ENCODE assay signal across 14 cellular contexts in genomic region chr20:6819599-6819998, GRCh38. TPM values are rescaled to one million over a fixed set of nuclear protein-coding genes. Genes with fewer than 3 reads are reported as not detected.
DNase-seq lines count a peak whose midpoint lies in the region; ATAC-seq, FAIRE-seq and TF ChIP-seq lines count a peak whose summit lies in the region.
"Had no signal": no experiment of that assay in that cellular context is flagged by ENCODE, and none has a peak within 500 bp of the region (broad histone marks: within the 10 kb centered on the region; RNA-seq: fewer than 3 reads in every experiment).

No MANE protein-coding gene starts in this region.

- no peaks in the 10 kb centered on the region for H3K27me3 ChIP-seq in IMR-90 (ENCODE audit: control insufficient read depth, insufficient read depth, low read length)
- H3K27me3 ChIP-seq in bronchial epithelial cell (ENCODE audit: control insufficient read depth, insufficient read depth, low read length), result no peaks in the 10 kb centered on the region
- H3K27me3 ChIP-seq in left lung, result peaks cover 0 to 2% of the 10 kb centered on the region in 2 donors
- H3K27me3 ChIP-seq in neuronal stem cell (ENCODE audit: control insufficient read depth in 3 of 3, insufficient read depth in 3 of 3, low read depth in 1 of 3, low read length in 3 of 3), result no peaks in the 10 kb centered on the region

- TF ChIP-seq CTCF in D721Med (IDR thresholded peaks at IDR 0.05; ENCODE audit: insufficient read depth, missing control alignments) (peak; percentile 41), IMR-90 (conservative IDR thresholded peaks at IDR 0.05; ENCODE audit: low read depth, low read length) (peak; percentile 16; the same call in 1 of the 2 replicates), bronchial epithelial cell (IDR thresholded peaks at IDR 0.05; ENCODE audit: insufficient read depth, low read length, severe bottlenecking) (peak; percentile 25), left lung (IDR thresholded peaks at IDR 0.05) (no peak)

- POLR2A ChIA-PET in IMR-90 (lab: Charles Lee; ENCODE audit: unreplicated experiment), result no interaction called here

- no peak overlapping the region for H3K4me2 ChIP-seq in IMR-90 (ENCODE audit: low read depth, low read length)
- H3K4me2 ChIP-seq in neuronal stem cell (ENCODE audit: insufficient read depth, low read length, poor library complexity, severe bottlenecking), result no peak overlapping the region

- no peaks in the 10 kb centered on the region for H3K9me3 ChIP-seq in IMR-90 (ENCODE audit: control insufficient read depth, insufficient read depth, low read length)
- H3K9me3 ChIP-seq in left lung, result no peaks in the 10 kb centered on the region
- no peaks in the 10 kb centered on the region for H3K9me3 ChIP-seq in neuronal stem cell (replicated peaks in 1 of 2; ENCODE audit: control insufficient read depth in 2 of 2, insufficient read depth in 1 of 2, low read depth in 1 of 2, low read length in 2 of 2)

- H3K36me3 ChIP-seq in IMR-90 (ENCODE audit: control insufficient read depth, insufficient read depth, low read length) (no peaks in the 10 kb centered on the region), bronchial epithelial cell (ENCODE audit: control insufficient read depth, insufficient read depth, low read length) (no peaks in the 10 kb centered on the region), left lung (no peaks in the 10 kb centered on the region), neuronal stem cell (replicated peaks in 1 of 2; ENCODE audit: control insufficient read depth in 2 of 2, insufficient read depth in 2 of 2, low read length in 2 of 2) (no peaks in the 10 kb centered on the region)

- in situ Hi-C loops in IMR-90 (cut with MboI; ENCODE audit: low sequenced_read_pairs), result no loop called here

- H3K79me1 ChIP-seq in IMR-90 (ENCODE audit: low read depth in 1 of 2, low read length in 2 of 2), result no peaks in the 10 kb centered on the region
- H3K79me1 ChIP-seq in neuronal stem cell (ENCODE audit: low read depth, low read length), result no peaks in the 10 kb centered on the region

- no peak for ATAC-seq in IMR-90 (ENCODE audit: low read depth)
- ATAC-seq in left lung, result peak; percentile 91
- ATAC-seq in HG02610 (IDR thresholded peaks at IDR 0.05; ENCODE audit: unreplicated experiment), result no peak
- no peak for ATAC-seq in HG03039 (IDR thresholded peaks at IDR 0.05; ENCODE audit: unreplicated experiment)
- ATAC-seq: left ventricle myocardium superior had no signal

- H4K8ac ChIP-seq in IMR-90 (ENCODE audit: low read depth in 2 of 2, low read length in 2 of 2), result no peak overlapping the region
- H4K8ac ChIP-seq in neuronal stem cell (ENCODE audit: low read depth, low read length), result no peak overlapping the region

- H2AFZ ChIP-seq in IMR-90 (replicated peaks; ENCODE audit: low read length, poor library complexity), result no peak overlapping the region
- H2AFZ ChIP-seq in neuronal stem cell (ENCODE audit: low read length), result no peak overlapping the region

- H3K9ac ChIP-seq in IMR-90 (ENCODE audit: low read depth, low read length) (no peak overlapping the region), neuronal stem cell (ENCODE audit: low read depth, low read length, poor library complexity) (no peak overlapping the region)

- CTCF ChIA-PET in IMR-90 (lab: Yijun Ruan, JAX), result no interaction called here

- H2AK5ac ChIP-seq in IMR-90 (ENCODE audit: low read depth, low read length) (no peak overlapping the region), neuronal stem cell (ENCODE audit: low read depth, low read length) (no peak overlapping the region)

- DNase-seq in D721Med (ENCODE audit: insufficient read length, low spot score) (no peak), IMR-90 (no peak), bronchial epithelial cell (ENCODE audit: low read depth) (no peak), left lung (no peak), neuronal stem cell (ENCODE audit: low spot score) (no peak)
- DNase-seq in stimulated activated CD4-positive, alpha-beta T cell treated with anti-CD3 and anti-CD28 coated beads, Interleukin-4, amount 100 ng/mL, for 1 hour, result no peak
- DNase-seq: activated CD4-positive, alpha-beta memory T cell treated with anti-CD3 and anti-CD28 coated beads for 36 hours; DMS79 treated with DMSO at 0.1 percent for 48 hours; left ventricle myocardium superior; NCI-H1417 treated with DMSO at 0.1 percent for 48 hours had no signal

- no peak overlapping the region for H2BK20ac ChIP-seq in IMR-90 (ENCODE audit: low read depth, low read length)

- H3K23ac ChIP-seq in IMR-90 (ENCODE audit: low read depth, low read length) (no peak overlapping the region), neuronal stem cell (ENCODE audit: low read depth, low read length, poor library complexity) (no peak overlapping the region)

- H2BK5ac ChIP-seq in IMR-90 (ENCODE audit: low read depth, low read length, poor library complexity, severe bottlenecking) (no peak overlapping the region), neuronal stem cell (ENCODE audit: low read length) (no peak overlapping the region)

- H2BK12ac ChIP-seq in neuronal stem cell (ENCODE audit: low read length), result no peak overlapping the region

- TF ChIP-seq POLR2A in IMR-90 (IDR thresholded peaks at IDR 0.05; ENCODE audit: low read depth, low read length), result no peak

- no peaks in the 10 kb centered on the region for H3K9me1 ChIP-seq in IMR-90 (ENCODE audit: insufficient read depth, low read length)

- H4K5ac ChIP-seq in IMR-90 (ENCODE audit: low read depth, low read length), result no peak overlapping the region

- H2BK120ac ChIP-seq in IMR-90 (ENCODE audit: low read depth, low read length), result no peak overlapping the region
- H2BK120ac ChIP-seq in neuronal stem cell (ENCODE audit: low read depth, low read length), result no peak overlapping the region

- WGBS in IMR-90 (ENCODE audit: extremely low coverage in 2 of 2, insufficient read length in 1 of 2), 2 experiments, result no CpG with 5 or more reads among the region's 2 CpGs
- no CpG with 5 or more reads among the region's 2 CpGs for WGBS in neuronal stem cell (ENCODE audit: extremely low coverage in 2 of 2, insufficient read length in 2 of 2, insufficient replicate concordance in 1 of 2), 2 donors

- no peak overlapping the region for H3K18ac ChIP-seq in IMR-90 (ENCODE audit: low read depth, low read length)
- H3K18ac ChIP-seq in neuronal stem cell (ENCODE audit: low read length), result no peak overlapping the region

- no TSS peak for BruUV-seq in IMR-90 (replicated peaks; lab: Mats Ljungman, UMichigan)

- no peak overlapping the region for H3K4ac ChIP-seq in IMR-90 (ENCODE audit: low read depth, low read length)
- no peak overlapping the region for H3K4ac ChIP-seq in neuronal stem cell (ENCODE audit: low read length)

- dilution Hi-C loops in IMR-90 (cut with HindIII; ENCODE audit: low sequenced_read_pairs, unreplicated experiment), result no loop called here

- H2BK15ac ChIP-seq in IMR-90 (ENCODE audit: low read depth, low read length) (no peak overlapping the region), neuronal stem cell (ENCODE audit: low read length) (no peak overlapping the region)

- H3K27ac ChIP-seq in IMR-90 (ENCODE audit: insufficient read depth, low read length), result no peak overlapping the region
- H3K27ac ChIP-seq in left lung, result no peak overlapping the region
- no peak overlapping the region for H3K27ac ChIP-seq in neuronal stem cell (replicated peaks; ENCODE audit: low read length)
- H3K27ac ChIP-seq: SK-N-MC had no signal

- H3K14ac ChIP-seq in IMR-90 (replicated peaks; ENCODE audit: low read depth, low read length) (no peak overlapping the region), neuronal stem cell (ENCODE audit: low read length) (no peak overlapping the region)

- H3K4me3 ChIP-seq in IMR-90 (ENCODE audit: insufficient read depth, low read depth, low read length) (no peak overlapping the region), bronchial epithelial cell (ENCODE audit: low read depth, low read length) (no peak overlapping the region), left lung (no peak overlapping the region), neuronal stem cell (ENCODE audit: low read length in 2 of 2) (no peak overlapping the region)
- H3K4me3 ChIP-seq: SK-N-MC had no signal

- TF ChIP-seq RAD21 in IMR-90 (IDR thresholded peaks at IDR 0.05; ENCODE audit: low read length), result no peak

- H3K56ac ChIP-seq in IMR-90 (ENCODE audit: extremely low read depth, insufficient read depth, low read length), result no peak overlapping the region

- no peak overlapping the region for H2AK9ac ChIP-seq in IMR-90 (replicated peaks; ENCODE audit: low read depth, low read length, poor library complexity)

- H4K91ac ChIP-seq in IMR-90 (ENCODE audit: insufficient read depth, low read depth, low read length) (no peak overlapping the region), neuronal stem cell (ENCODE audit: low read depth, low read length, poor library complexity) (no peak overlapping the region)

- intact Hi-C loops in IMR-90 (cut with micrococcal nuclease) (loop anchor here (5.0 kb wide), 1 partner anchor 552 kb away; no protein-coding TSS in a partner anchor), left lung (cut with DNase I) (no loop called here)

- no peaks in the 10 kb centered on the region for H4K20me1 ChIP-seq in IMR-90 (ENCODE audit: insufficient read depth, low read length)

- FAIRE-seq in D721Med (lab: Jason Lieb, UNC), result no peak
- no peak for FAIRE-seq in bronchial epithelial cell (lab: Jason Lieb, UNC)
- FAIRE-seq: endometrium had no signal

- no peaks in the 10 kb centered on the region for H3K4me1 ChIP-seq in IMR-90 (ENCODE audit: control insufficient read depth, insufficient read depth, low read length)
- no peaks in the 10 kb centered on the region for H3K4me1 ChIP-seq in left lung
- no peaks in the 10 kb centered on the region for H3K4me1 ChIP-seq in neuronal stem cell (ENCODE audit: control insufficient read depth in 2 of 2, insufficient read depth in 1 of 2, low read depth in 1 of 2, low read length in 2 of 2)

TF ChIP-seq in IMR-90, 13 proteins besides CTCF, POLR2A, EP300 and RAD21:
- TF ChIP-seq FOS (IDR thresholded peaks at IDR 0.05; ENCODE audit: low read depth, low read length), result no peak
- TF ChIP-seq MAZ (IDR thresholded peaks at IDR 0.05; ENCODE audit: borderline replicate concordance, low read depth, low read length), result no peak
- no peak for TF ChIP-seq CHD1 (IDR thresholded peaks at IDR 0.05; ENCODE audit: low read depth, low read length)
- no peak for TF ChIP-seq BHLHE40 (IDR thresholded peaks at IDR 0.05; ENCODE audit: low read depth, low read length)

RNA-seq across cellular contexts. Expression of gene BMP2, which starts 52.1 kb away (rescaled TPM):
- total RNA-seq in IMR-90 (2012; rRNA removed), result 0.18 and 0.28 TPM in 2 replicates
- polyA plus RNA-seq in IMR-90 (2012; rRNA removed), result 0.21 and 0.29 TPM in 2 replicates
- 0.16 and 0.26 TPM in 2 replicates for polyA plus RNA-seq in IMR-90 (2012; cell fraction: cytosol; rRNA removed)
- polyA plus RNA-seq in IMR-90 (2012; cell fraction: nucleus; rRNA removed; ENCODE audit: low replicate concordance), result 0.18 and 0.33 TPM in 2 replicates
- total RNA-seq in bronchial epithelial cell, result 6.1 and 9.0 TPM in 2 replicates
- 10 to 100 TPM; 15.1 to 38.9 TPM for total RNA-seq in left lung
- polyA plus RNA-seq in neuronal stem cell (2013, experiment 1 of 2), result 5.5 TPM
- polyA plus RNA-seq in neuronal stem cell (2013, experiment 2 of 2), result 5.7 TPM
- total RNA-seq: activated CD4-positive, alpha-beta memory T cell treated with anti-CD3 and anti-CD28 coated beads for 36 hours had no signal

Comparison
In these comparisons a context has a peak if more than half of its experiments do, and no peak if none do; other contexts are left out.
1. CTCF ChIP-seq: peak in D721Med (single experiment), IMR-90 (single experiment) and bronchial epithelial cell (single experiment); none in left lung (0 of 2).